11 cellular contexts compared by ENCODE assay signal in genomic region chr6:152595507-152595906, GRCh38. TPM values are rescaled to one million over a fixed set of nuclear protein-coding genes. Genes with fewer than 3 reads are reported as not detected.
DNase-seq lines count a peak whose midpoint lies in the region; ATAC-seq, FAIRE-seq and TF ChIP-seq lines count a peak whose summit lies in the region.
"Had no signal": no experiment of that assay in that cellular context is flagged by ENCODE, and none has a peak within 500 bp of the region (broad histone marks: within the 10 kb centered on the region; RNA-seq: fewer than 3 reads in every experiment).

No MANE protein-coding gene starts in this region.

- H3K36me3 ChIP-seq in HepG2 (replicated peaks in 1 of 2; ENCODE audit: control insufficient read depth in 1 of 2, insufficient read depth in 2 of 2, low read length in 2 of 2), result no peaks in the 10 kb centered on the region
- H3K36me3 ChIP-seq in Peyer's patch, result no peaks in the 10 kb centered on the region

- no peak overlapping the region for H3K27ac Mint-ChIP-seq in mesothelial cell of epicardium
- H3K27ac Mint-ChIP-seq: stimulated activated naive B cell treated with anti-CD40 and anti-IgM and Interleukin-4, amounts not matched to agents 10 μg/mL and 1 μg/mL and 100 μg/mL, for 72 hours had no signal

- peaks cover 19% of the 10 kb centered on the region for H3K4me1 Mint-ChIP-seq in mesothelial cell of epicardium
- H3K4me1 Mint-ChIP-seq: stimulated activated naive B cell treated with anti-CD40 and anti-IgM and Interleukin-4, amounts not matched to agents 10 μg/mL and 1 μg/mL and 100 μg/mL, for 72 hours had no signal

- H3K9ac ChIP-seq in HepG2 (ENCODE audit: insufficient read depth, low read depth, low read length), result no peak overlapping the region

- peaks cover 14% of the 10 kb centered on the region for H3K9me3 Mint-ChIP-seq in mesothelial cell of epicardium

- no peaks in the 10 kb centered on the region for H3K27me3 Mint-ChIP-seq in mesothelial cell of epicardium (ENCODE audit: low read depth)

- H3K9me3 ChIP-seq in HepG2 (ENCODE audit: low read length) (no peaks in the 10 kb centered on the region), Peyer's patch (no peaks in the 10 kb centered on the region)

- no peak overlapping the region for H2AFZ ChIP-seq in HepG2 (ENCODE audit: low read length)

- no peaks in the 10 kb centered on the region for H3K79me2 ChIP-seq in HepG2 (ENCODE audit: insufficient read depth, low read length)

- TF ChIP-seq CTCF in C4-2B (conservative IDR thresholded peaks at IDR 0.05) (peak; percentile 38), astrocyte of the cerebellum (IDR thresholded peaks at IDR 0.05; ENCODE audit: low read depth, low read length, missing control alignments) (peak; percentile 61), HepG2 (CRISPR knock-in tag; IDR thresholded peaks at IDR 0.05) (0 out of 2 replicates have a peak, but pooled peaks have one; percentile 13), Peyer's patch (IDR thresholded peaks at IDR 0.05) (peak in 1 of 6 experiments; percentile 4), mesothelial cell of epicardium (IDR thresholded peaks at IDR 0.05; ENCODE audit: unreplicated experiment) (no peak)

- intact Hi-C loops in HepG2 (cut with micrococcal nuclease; ENCODE audit: unreplicated experiment), result no loop called here

- H4K20me1 ChIP-seq in HepG2 (ENCODE audit: insufficient read depth, low read length), result no peaks in the 10 kb centered on the region

- TF ChIP-seq EP300 in HepG2 (IDR thresholded peaks at IDR 0.05; ENCODE audit: low read depth in 2 of 2, low read length in 2 of 2) (no peak), HepG2 (CRISPR knock-in tag; IDR thresholded peaks at IDR 0.05; ENCODE audit: borderline replicate concordance) (no peak)

- no peaks in the 10 kb centered on the region for H3K4me1 ChIP-seq in HepG2 (ENCODE audit: insufficient read depth, low read length)
- no peaks in the 10 kb centered on the region for H3K4me1 ChIP-seq in Peyer's patch

- under 1% methylated on average over 4 of the region's 4 CpGs for WGBS in HepG2 (ENCODE audit: low lambda C conversion rate)

- CTCF ChIA-PET in HepG2 (lab: Yijun Ruan, JAX; ENCODE audit: low intra/inter-chr PET ratio, low total read pairs), result no interaction called here

- H3K4me3 ChIP-seq in astrocyte of the cerebellum (ENCODE audit: low read depth, low read length) (no peak overlapping the region), HepG2 (replicated peaks in 1 of 3; ENCODE audit: insufficient read depth in 1 of 3, low read depth in 2 of 3, low read length in 3 of 3) (no peak overlapping the region), Peyer's patch (no peak overlapping the region)

- H3K36me3 Mint-ChIP-seq in mesothelial cell of epicardium, result no peaks in the 10 kb centered on the region
- H3K36me3 Mint-ChIP-seq: stimulated activated naive B cell treated with anti-CD40 and anti-IgM and Interleukin-4, amounts not matched to agents 10 μg/mL and 1 μg/mL and 100 μg/mL, for 72 hours had no signal

- TF ChIP-seq POLR2A in HepG2 (IDR thresholded peaks at IDR 0.05; ENCODE audit: insufficient read depth in 1 of 2, low read depth in 2 of 2, low read length in 2 of 2) (no peak), Peyer's patch (IDR thresholded peaks at IDR 0.05) (no peak)

- peak; percentile 72 for FAIRE-seq in HepG2 (lab: Jason Lieb, UNC)

- H3K27ac ChIP-seq in C4-2B (no peak overlapping the region), HepG2 (ENCODE audit: extremely low read length, insufficient read depth, low read length) (no peak overlapping the region), Peyer's patch (no peak overlapping the region)

- in situ Hi-C loops in astrocyte of the cerebellum (cut with HindIII; ENCODE audit: low sequenced_read_pairs), result no loop called here
- in situ Hi-C loops in HepG2 (cut with HindIII; ENCODE audit: extremely low pct_ligation_motif_present, low pct_unique_long_range_greater_than_20kb), result no loop called here

- ATAC-seq in HG03354 (IDR thresholded peaks at IDR 0.05; ENCODE audit: poor library complexity, severe bottlenecking, unreplicated experiment) (peak; percentile 65), HepG2 (peak; percentile 94)
- ATAC-seq in activated CD4-positive, CD25-positive, alpha-beta regulatory T cell treated with anti-CD3 and anti-CD28 coated beads, Interleukin-2, amount 50 U/mL, for 24 hours, result no peak
- ATAC-seq: stimulated activated naive B cell treated with anti-CD40 and anti-IgM and Interleukin-4, amounts not matched to agents 10 μg/mL and 1 μg/mL and 100 μg/mL, for 72 hours had no signal

- POLR2A ChIA-PET in HepG2 (lab: Yijun Ruan, JAX), result no interaction called here

- BruUV-seq in HepG2 (replicated peaks; lab: Mats Ljungman, UMichigan), result no TSS peak

- DNase-seq in astrocyte of the cerebellum (ENCODE audit: low read depth), result no peak
- peak; percentile 16 for DNase-seq in HepG2 (ENCODE audit: low spot score)
- DNase-seq in Peyer's patch, result no peak
- no peak for DNase-seq in mesothelial cell of epicardium (ENCODE audit: low spot score in 2 of 2, unreplicated experiment in 2 of 2)
- no peak for DNase-seq in hippocampal formation (lab: John Stamatoyannopoulos, UW)
- DNase-seq: activated CD4-positive, alpha-beta T cell treated with anti-CD3 and anti-CD28 coated beads, Interleukin-2, amount 50 U/mL, for 4 hours; NCI-H524; stimulated activated naive B cell treated with anti-CD40 and anti-IgM and Interleukin-4, amounts not matched to agents 10 μg/mL and 1 μg/mL and 100 μg/mL, for 72 hours had no signal

- no peak overlapping the region for H3K4me3 Mint-ChIP-seq in mesothelial cell of epicardium
- H3K4me3 Mint-ChIP-seq: stimulated activated naive B cell treated with anti-CD40 and anti-IgM and Interleukin-4, amounts not matched to agents 10 μg/mL and 1 μg/mL and 100 μg/mL, for 72 hours had no signal

- H3K27me3 ChIP-seq in HepG2 (ENCODE audit: control insufficient read depth in 1 of 2, insufficient read depth in 2 of 2, low read length in 2 of 2) (no peaks in the 10 kb centered on the region), Peyer's patch (no peaks in the 10 kb centered on the region)

- H3K4me2 ChIP-seq in HepG2 (ENCODE audit: low read depth, low read length), result no peak overlapping the region

- no peak for TF ChIP-seq RAD21 in HepG2 (CRISPR knock-in tag; IDR thresholded peaks at IDR 0.05)

TF ChIP-seq in HepG2, 621 proteins besides CTCF, POLR2A, EP300 and RAD21 (continues in another document):
- TF ChIP-seq SIX1 (CRISPR knock-in tag; IDR thresholded peaks at IDR 0.05; ENCODE audit: borderline replicate concordance) (no peak), MYNN (CRISPR knock-in tag; IDR thresholded peaks at IDR 0.05; ENCODE audit: low read depth) (no peak), ZNF30 (CRISPR knock-in tag; IDR thresholded peaks at IDR 0.05) (no peak), HNF4G (IDR thresholded peaks at IDR 0.05; ENCODE audit: borderline replicate concordance, low read depth, low read length) (no peak), HNF4G (CRISPR knock-in tag; IDR thresholded peaks at IDR 0.05; ENCODE audit: borderline replicate concordance, low read depth) (no peak), ZNF556 (CRISPR knock-in tag; IDR thresholded peaks at IDR 0.05; ENCODE audit: borderline replicate concordance) (no peak), SALL1 (CRISPR knock-in tag; IDR thresholded peaks at IDR 0.05) (no peak), MNT (IDR thresholded peaks at IDR 0.05) (no peak), SP4 (CRISPR knock-in tag; IDR thresholded peaks at IDR 0.05) (no peak)

RNA-seq across cellular contexts. Expression of gene SYNE1, which starts 41.7 kb away (rescaled TPM):
- total RNA-seq in HepG2 (2016; rRNA removed; fragmentation: Illumina TruSeq; extraction: Trizol), result 15.9 and 19.5 TPM in 2 replicates
- 1.7 and 2.4 TPM in 2 replicates for total RNA-seq in HepG2 (2016; cell fraction: cytosol; rRNA removed; fragmentation: Illumina TruSeq; extraction: Trizol; ENCODE audit: low read depth)
- total RNA-seq in HepG2 (2016; cell fraction: insoluble cytoplasmic fraction; rRNA removed; fragmentation: Illumina TruSeq; extraction: Trizol), result 14.8 and 18.7 TPM in 2 replicates
- 3.8 and 4.1 TPM in 2 replicates for total RNA-seq in HepG2 (2016; cell fraction: membrane; rRNA removed; fragmentation: Illumina TruSeq; extraction: Trizol)
- total RNA-seq in HepG2 (2016; cell fraction: nucleus; rRNA removed; fragmentation: Illumina TruSeq; extraction: Trizol), result 21.1 and 25.0 TPM in 2 replicates
- 5.5 and 6.1 TPM in 2 replicates for polyA plus RNA-seq in HepG2 (2011; rRNA removed)
- 4.8 and 5.1 TPM in 2 replicates for polyA plus RNA-seq in HepG2 (2011; cell fraction: cytosol; rRNA removed)
- polyA plus RNA-seq in HepG2 (2011; cell fraction: nucleus; rRNA removed), result 13.2 and 13.5 TPM in 2 replicates
- polyA plus RNA-seq in HepG2 (2012), result 6.4 and 7.6 TPM in 2 replicates
- 0.44 and 0.52 TPM in 2 replicates for polyA plus RNA-seq in HepG2 (2016; cell fraction: cytosol; fragmentation: Illumina TruSeq; extraction: Trizol; ENCODE audit: low read depth)
- polyA plus RNA-seq in HepG2 (2016; cell fraction: insoluble cytoplasmic fraction; fragmentation: Illumina TruSeq; extraction: Trizol; ENCODE audit: low read depth), result 8.3 and 8.6 TPM in 2 replicates
- polyA plus RNA-seq in HepG2 (2016; cell fraction: membrane; fragmentation: Illumina TruSeq; extraction: Trizol; ENCODE audit: low read depth), result 0.88 and 1.5 TPM in 2 replicates
- 10.6 and 13.5 TPM in 2 replicates for polyA plus RNA-seq in HepG2 (2016; cell fraction: nucleus; fragmentation: Illumina TruSeq; extraction: Trizol; ENCODE audit: insufficient read depth, low read depth)
- polyA minus RNA-seq in HepG2 (2011; rRNA and poly(A)+ RNA removed; ENCODE audit: low replicate concordance), result 2.8 and 29.3 TPM in 2 replicates
- polyA minus RNA-seq in HepG2 (2011; cell fraction: cytosol; rRNA and poly(A)+ RNA removed), result 11.0 and 13.4 TPM in 2 replicates
- polyA minus RNA-seq in HepG2 (2011; cell fraction: nucleus; rRNA and poly(A)+ RNA removed), result 45.6 and 57.7 TPM in 2 replicates
- 100 to 1,000 TPM in 1 of 4 donors, 10 to 100 TPM in 3; 23.1 to 245 (median 34.8) TPM for total RNA-seq in Peyer's patch
- total RNA-seq in mesothelial cell of epicardium, result 53.5 to 60.5 TPM (median 58.3 TPM) in 3 replicates

Comparison
In these comparisons a context has a peak if more than half of its experiments do, and no peak if none do; other contexts are left out.
1. ATAC-seq: peak in HG03354 (single experiment) and HepG2 (single experiment); none in activated CD4-positive, CD25-positive, alpha-beta regulatory T cell treated with anti-CD3 and anti-CD28 coated beads, Interleukin-2, amount 50 U/mL, for 24 hours (0 of 2).